29 cellular contexts compared by ENCODE assay signal in genomic region chr7:51701935-51702334, GRCh38.
DNase-seq lines count a peak whose midpoint lies in the region; ATAC-seq, FAIRE-seq and TF ChIP-seq lines count a peak whose summit lies in the region.
"Had no signal": no experiment of that assay in that cellular context is flagged by ENCODE, and none has a peak within 500 bp of the region (broad histone marks: within the 10 kb centered on the region; RNA-seq: fewer than 3 reads in every experiment).

No MANE protein-coding gene starts in this region.

- peaks cover 7% of the 10 kb centered on the region; the same call in 1 of the 2 replicates for H3K4me1 ChIP-seq in HEK293 (ENCODE audit: control insufficient read depth, insufficient read depth, low read length)
- H3K4me1 ChIP-seq: A549; BLaER1; BLaER1 treated with 17β-estradiol and CSF1 and Interleukin-3, amounts not matched to agents 10 nM and 100 nM; Caco-2 had no signal

- POLR2A ChIA-PET in HEK293 (lab: Yijun Ruan, JAX), result no interaction called here

- no peak overlapping the region for H3K27ac ChIP-seq in HEK293 (ENCODE audit: extremely low read depth, low read depth, low read length)
- H3K27ac ChIP-seq: 22Rv1; A549; BLaER1; BLaER1 treated with 17β-estradiol and CSF1 and Interleukin-3, amounts not matched to agents 10 nM and 100 nM; C4-2B had no signal

- H3K4me3 ChIP-seq in HEK293 (ENCODE audit: low read depth, low read length), result no peak overlapping the region
- H3K4me3 ChIP-seq: A549; BLaER1; BLaER1 treated with 17β-estradiol and CSF1 and Interleukin-3, amounts not matched to agents 10 nM and 100 nM had no signal

- no peak for TF ChIP-seq CTCF in D721Med (IDR thresholded peaks at IDR 0.05; ENCODE audit: insufficient read depth, missing control alignments)
- TF ChIP-seq CTCF in HEK293 (tag by site-specific recombination; IDR thresholded peaks at IDR 0.05), result no peak

- no peak for ATAC-seq in GM19351 (IDR thresholded peaks at IDR 0.05; ENCODE audit: unreplicated experiment)
- ATAC-seq: A549; CD8-positive, alpha-beta T cell had no signal

- H3K9me3 ChIP-seq in HEK293 (ENCODE audit: control insufficient read depth, insufficient read depth, low read depth, low read length), result no peaks in the 10 kb centered on the region; the same call in none of the 2 replicates
- H3K9me3 ChIP-seq: A549; BE2C; BLaER1; BLaER1 treated with 17β-estradiol and CSF1 and Interleukin-3, amounts not matched to agents 10 nM and 100 nM; Caco-2 had no signal

- DNase-seq in D721Med (ENCODE audit: insufficient read length, low spot score) (no peak), HUDEP-2 (lab: John Stamatoyannopoulos, UW; ENCODE audit: unreplicated experiment in 76 of 76) (no peak)
- DNase-seq: 8988T; ACHN; AML-193; BE2C; C1 segment of cervical spinal cord; Caco-2; Calu3; CD4-positive, alpha-beta memory T cell; CD4-positive, alpha-beta T cell; CD4-positive, CD25-positive, alpha-beta regulatory T cell; CD8-positive, alpha-beta memory T cell; CD8-positive, alpha-beta T cell; COR-L47; DMS 273 treated with DMSO at 0.1 percent for 48 hours; DMS153; DMS53; DMS79; DMS79 treated with DMSO at 0.1 percent for 48 hours; DND-41; EL had no signal

- CTCF ChIA-PET in HEK293 (lab: Yijun Ruan, JAX), result interaction anchor here (0.5 to 0.9 kb wide), 2 partner anchors 232 to 1510 kb away, joined by 3 read pairs; no protein-coding TSS in a partner anchor

- H3K36me3 ChIP-seq in HEK293 (ENCODE audit: control insufficient read depth in 2 of 2, insufficient read depth in 1 of 2, low read length in 2 of 2), result no peaks in the 10 kb centered on the region
- H3K36me3 ChIP-seq: BE2C; BLaER1; BLaER1 treated with 17β-estradiol and CSF1 and Interleukin-3, amounts not matched to agents 10 nM and 100 nM had no signal

- FAIRE-seq in D721Med (lab: Jason Lieb, UNC), result peak; percentile 48
- FAIRE-seq: A549 had no signal

TF ChIP-seq in HEK293, 187 proteins besides CTCF, POLR2A, EP300 and RAD21:
- TF ChIP-seq SETDB1 (IDR thresholded peaks at IDR 0.05; ENCODE audit: insufficient read length, low read length) (peak; percentile 95), ZNF311 (tag by site-specific recombination; IDR thresholded peaks at IDR 0.05; ENCODE audit: borderline replicate concordance) (no peak)
